ENCODE assay signal across 10 cellular contexts in the genomic region with DNA sequence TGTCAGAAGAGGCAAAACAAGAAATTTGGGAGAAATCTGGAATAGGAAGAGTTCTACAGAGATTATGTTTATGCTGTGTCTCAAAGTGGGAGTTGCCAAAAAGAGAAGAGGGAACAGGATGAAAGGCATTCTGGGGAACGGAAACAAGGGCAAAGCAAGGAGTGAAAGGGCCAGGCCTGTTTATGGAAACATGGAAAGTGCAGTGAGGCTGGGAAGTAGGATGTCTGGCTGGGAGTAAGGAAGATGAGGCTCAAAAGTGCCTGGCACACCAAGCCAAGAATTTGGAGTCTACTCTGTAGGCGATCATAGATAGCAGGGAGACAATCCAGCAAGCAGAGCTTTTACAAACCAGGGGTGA. TPM values are rescaled to one million over a fixed set of nuclear protein-coding genes. Genes with fewer than 3 reads are reported as not detected.
A peak's percentile ranks its signal among the peaks of the same experiment; 100 is the strongest.
DNase-seq lines count a peak whose midpoint lies in the region; ATAC-seq, FAIRE-seq and TF ChIP-seq lines count a peak whose summit lies in the region.
"Had no signal": no experiment of that assay in that cellular context is flagged by ENCODE, and none has a peak within 500 bp of the region (broad histone marks: within the 10 kb centered on the region; RNA-seq: fewer than 3 reads in every experiment).

No MANE protein-coding gene starts in this region.

- H3K79me2 ChIP-seq in OCI-LY1 (ENCODE audit: insufficient read depth, low read length) (peaks cover 19% of the 10 kb centered on the region), endothelial cell of umbilical vein (ENCODE audit: control insufficient read depth, insufficient read depth, low read length) (peaks cover 36% of the 10 kb centered on the region)

- H3K4me2 ChIP-seq in OCI-LY1 (ENCODE audit: low read length) (no peak overlapping the region), endothelial cell of umbilical vein (ENCODE audit: insufficient read depth, low read length) (peak overlapping the region; percentile 97)

- H3K27ac Mint-ChIP-seq in Calu3 (ENCODE audit: unreplicated experiment), result peak overlapping the region; percentile 58

- peak overlapping the region; percentile 89 for H3K27ac ChIP-seq in OCI-LY1 (ENCODE audit: low read depth, low read length, poor library complexity, severe bottlenecking)
- no peak overlapping the region for H3K27ac ChIP-seq in endothelial cell of umbilical vein (ENCODE audit: insufficient read depth, low read depth, low read length)
- peak overlapping the region; percentile 88 for H3K27ac ChIP-seq in rectal smooth muscle tissue (ENCODE audit: low read depth, low read length)

- H3K27me3 ChIP-seq in OCI-LY1 (ENCODE audit: insufficient read depth, low read length), result no peaks in the 10 kb centered on the region
- no peaks in the 10 kb centered on the region for H3K27me3 ChIP-seq in endothelial cell of umbilical vein (ENCODE audit: control insufficient read depth in 2 of 2, insufficient read depth in 2 of 2, low read length in 2 of 2)
- no peaks in the 10 kb centered on the region for H3K27me3 ChIP-seq in rectal smooth muscle tissue (ENCODE audit: control insufficient read depth, insufficient read depth, low read length)

- H3K9me3 Mint-ChIP-seq in Calu3 (ENCODE audit: low read depth, unreplicated experiment), result no peaks in the 10 kb centered on the region

- H3K36me3 Mint-ChIP-seq in Calu3 (ENCODE audit: insufficient read depth, unreplicated experiment), result peaks cover 31% of the 10 kb centered on the region

- FAIRE-seq in endothelial cell of umbilical vein (lab: Jason Lieb, UNC), result peak; percentile 60

- BruUV-seq in Calu3 (replicated peaks; lab: Mats Ljungman, UMichigan) (no TSS peak), endothelial cell of umbilical vein (replicated peaks; lab: Mats Ljungman, UMichigan) (no TSS peak)

- ATAC-seq in HG02759 (IDR thresholded peaks at IDR 0.05; ENCODE audit: unreplicated experiment), result no peak

- no peak overlapping the region for H2AFZ ChIP-seq in OCI-LY1 (ENCODE audit: low read length)
- no peak overlapping the region for H2AFZ ChIP-seq in endothelial cell of umbilical vein (ENCODE audit: low read depth, low read length)

- POLR2A ChIA-PET in endothelial cell of umbilical vein (lab: Charles Lee), result no interaction called here

- no peaks in the 10 kb centered on the region for H3K9me3 ChIP-seq in OCI-LY1 (ENCODE audit: low read length)
- H3K9me3 ChIP-seq in endothelial cell of umbilical vein (replicated peaks; ENCODE audit: control insufficient read depth, insufficient read depth, low read length), result no peaks in the 10 kb centered on the region

- H3K4me3 ChIP-seq in OCI-LY1 (ENCODE audit: low read depth, low read length, poor library complexity, severe bottlenecking) (no peak overlapping the region), endothelial cell of umbilical vein (replicated peaks in 1 of 3; ENCODE audit: insufficient read depth in 1 of 3, low read depth in 1 of 3, low read length in 3 of 3) (no peak overlapping the region), rectal smooth muscle tissue (ENCODE audit: low read length) (peak overlapping the region; percentile 51)

- H3K4me3 Mint-ChIP-seq in Calu3 (ENCODE audit: low read depth, unreplicated experiment), result no peak overlapping the region

- no peaks in the 10 kb centered on the region for H3K9me2 ChIP-seq in OCI-LY1 (ENCODE audit: low read depth, low read length)

- intact Hi-C loops in Calu3 (cut with micrococcal nuclease; ENCODE audit: unreplicated experiment), result no loop called here
- intact Hi-C loops in endothelial cell of umbilical vein (cut with micrococcal nuclease), result loop anchor here (1.0 to 5.0 kb wide), 2 partner anchors 68 to 175 kb away; a partner anchor contains a TSS

- no peaks in the 10 kb centered on the region for H3K9me1 ChIP-seq in endothelial cell of umbilical vein (replicated peaks; ENCODE audit: control insufficient read depth, extremely low read depth, insufficient read depth, low read length)

- H3K9ac ChIP-seq in OCI-LY1 (ENCODE audit: low read length), result no peak overlapping the region
- H3K9ac ChIP-seq in endothelial cell of umbilical vein (replicated peaks; ENCODE audit: extremely low read depth, insufficient read depth, low read length), result no peak overlapping the region
- no peak overlapping the region for H3K9ac ChIP-seq in rectal smooth muscle tissue (ENCODE audit: low read length)

- peaks cover 9% of the 10 kb centered on the region for H3K4me1 Mint-ChIP-seq in Calu3 (ENCODE audit: low read depth, unreplicated experiment)

- dilution Hi-C loops in endothelial cell of umbilical vein (cut with MboI; ENCODE audit: extremely low pct_ligation_motif_present, low sequenced_read_pairs), result no loop called here

- no peaks in the 10 kb centered on the region; the same call in 1 of the 2 replicates for H3F3A ChIP-seq in OCI-LY1 (ENCODE audit: insufficient read depth, low read length)

- H3K36me3 ChIP-seq in OCI-LY1 (ENCODE audit: insufficient read depth, low read length), result peaks cover 6% of the 10 kb centered on the region
- H3K36me3 ChIP-seq in endothelial cell of umbilical vein (ENCODE audit: control insufficient read depth in 2 of 2, extremely low read depth in 1 of 2, insufficient read depth in 2 of 2, low read length in 2 of 2), result no peaks in the 10 kb centered on the region
- H3K36me3 ChIP-seq in rectal smooth muscle tissue (ENCODE audit: control insufficient read depth, insufficient read depth, low read length), result no peaks in the 10 kb centered on the region

- H4K20me1 ChIP-seq in OCI-LY1 (ENCODE audit: insufficient read depth, low read length) (no peaks in the 10 kb centered on the region), endothelial cell of umbilical vein (replicated peaks; ENCODE audit: control insufficient read depth, extremely low read depth, insufficient read depth, low read length) (no peaks in the 10 kb centered on the region)

- CTCF ChIA-PET in Calu3 (lab: Charles Lee), result no interaction called here
- CTCF ChIA-PET in endothelial cell of umbilical vein (lab: Charles Lee), result no interaction called here

- H3K4me1 ChIP-seq in OCI-LY1 (ENCODE audit: insufficient read depth, low read length, severe bottlenecking) (peaks cover 19% of the 10 kb centered on the region), endothelial cell of umbilical vein (ENCODE audit: control insufficient read depth, extremely low read depth, insufficient read depth, low read length) (peaks cover 17% of the 10 kb centered on the region), rectal smooth muscle tissue (ENCODE audit: control insufficient read depth, insufficient read depth, low read length) (peaks cover 2% of the 10 kb centered on the region)

- TF ChIP-seq POLR2A in endothelial cell of umbilical vein (IDR thresholded peaks at IDR 0.05; ENCODE audit: low read depth, low read length), result no peak

- DNase-seq in Calu3 (no peak), endothelial cell of umbilical vein (ENCODE audit: low read depth, low spot score) (peak; percentile 40), GM20000 (ENCODE audit: low spot score) (no peak), nucleus accumbens (lab: John Stamatoyannopoulos, UW) (no peak), D341Med (ENCODE audit: low spot score) (no peak)
- DNase-seq: activated naive CD4-positive, alpha-beta T cell treated with Interleukin-2 at 50 U/mL for 16 hours; NCI-H2171 treated with DMSO at 0.1 percent for 48 hours had no signal

- no peaks in the 10 kb centered on the region for H3K27me3 Mint-ChIP-seq in Calu3 (ENCODE audit: unreplicated experiment)

- TF ChIP-seq CTCF in Calu3 (IDR thresholded peaks at IDR 0.05; ENCODE audit: unreplicated experiment), result no peak
- no peak for TF ChIP-seq CTCF in OCI-LY1 (IDR thresholded peaks at IDR 0.05; ENCODE audit: low read length)
- no peak for TF ChIP-seq CTCF in endothelial cell of umbilical vein (IDR thresholded peaks at IDR 0.05; ENCODE audit: extremely low read depth in 1 of 2, insufficient read depth in 1 of 2, low read depth in 1 of 2, low read length in 2 of 2)
- TF ChIP-seq CTCF in GM20000 (IDR thresholded peaks at IDR 0.05; ENCODE audit: extremely low read depth, missing control alignments), result no peak

TF ChIP-seq in endothelial cell of umbilical vein, 7 proteins besides CTCF, POLR2A, EP300 and RAD21:
- TF ChIP-seq, protein P1, sequence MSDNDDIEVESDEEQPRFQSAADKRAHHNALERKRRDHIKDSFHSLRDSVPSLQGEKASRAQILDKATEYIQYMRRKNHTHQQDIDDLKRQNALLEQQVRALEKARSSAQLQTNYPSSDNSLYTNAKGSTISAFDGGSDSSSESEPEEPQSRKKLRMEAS (IDR thresholded peaks at IDR 0.05; ENCODE audit: insufficient read depth, insufficient read length), result no peak
- TF ChIP-seq POLR2AphosphoS5 (IDR thresholded peaks at IDR 0.05; ENCODE audit: insufficient read depth, low read depth, low read length) (no peak), FOS (IDR thresholded peaks at IDR 0.05; ENCODE audit: borderline replicate concordance, insufficient read depth, low read length) (no peak), EZH2 (IDR thresholded peaks at IDR 0.05; ENCODE audit: borderline replicate concordance, low read depth, low read length, severe bottlenecking) (no peak), JUN (IDR thresholded peaks at IDR 0.05; ENCODE audit: borderline replicate concordance, insufficient read depth, insufficient read length, low read depth) (no peak), GATA2 (IDR thresholded peaks at IDR 0.05; ENCODE audit: insufficient read depth, insufficient read length, low read depth, low read length) (no peak), MYC (IDR thresholded peaks at IDR 0.05; ENCODE audit: low read depth, low read length) (no peak)
TF ChIP-seq in endothelial cell of umbilical vein: peak in this region for 0.

RNA-seq across cellular contexts. Expression of a gene that starts 1.8 kb away (rescaled TPM):
- total RNA-seq in Calu3 (2022) (32.8 and 35.2 TPM in 2 replicates), endothelial cell of umbilical vein (84.3 and 90.0 TPM in 2 replicates)
- polyA plus RNA-seq in endothelial cell of umbilical vein, result 22.2 and 22.9 TPM in 2 replicates
- polyA plus RNA-seq in endothelial cell of umbilical vein (2011; cell fraction: cytosol; rRNA removed), result 23.7 and 24.1 TPM in 2 replicates
- 80.6 and 91.4 TPM in 2 replicates for polyA plus RNA-seq in endothelial cell of umbilical vein (2011; cell fraction: nucleus; rRNA removed)
- 83.7 and 96.5 TPM in 2 replicates for polyA plus RNA-seq in endothelial cell of umbilical vein (2012)
- 103 and 111 TPM in 2 replicates for polyA minus RNA-seq in endothelial cell of umbilical vein
- polyA minus RNA-seq in endothelial cell of umbilical vein (2011; cell fraction: cytosol; rRNA and poly(A)+ RNA removed), result 20.5 TPM
- polyA minus RNA-seq in endothelial cell of umbilical vein (2011; cell fraction: nucleus; rRNA and poly(A)+ RNA removed), result 32.9 and 74.2 TPM in 2 replicates

RNA-seq across cellular contexts. Expression of a gene that starts 41.4 kb away (rescaled TPM):
- total RNA-seq in Calu3 (2022) (64.7 and 67.7 TPM in 2 replicates), endothelial cell of umbilical vein (63.2 and 70.0 TPM in 2 replicates)
- 26.0 and 36.1 TPM in 2 replicates for polyA plus RNA-seq in endothelial cell of umbilical vein
- polyA plus RNA-seq in endothelial cell of umbilical vein (2011; cell fraction: cytosol; rRNA removed), result 67.1 and 71.8 TPM in 2 replicates
- polyA plus RNA-seq in endothelial cell of umbilical vein (2011; cell fraction: nucleus; rRNA removed), result 30.4 and 34.6 TPM in 2 replicates
- 85.9 and 114 TPM in 2 replicates for polyA plus RNA-seq in endothelial cell of umbilical vein (2012)
- 10.9 and 12.1 TPM in 2 replicates for polyA minus RNA-seq in endothelial cell of umbilical vein
- polyA minus RNA-seq in endothelial cell of umbilical vein (2011; cell fraction: cytosol; rRNA and poly(A)+ RNA removed), result 24.0 TPM
- polyA minus RNA-seq in endothelial cell of umbilical vein (2011; cell fraction: nucleus; rRNA and poly(A)+ RNA removed), result 10.8 and 17.7 TPM in 2 replicates
